Comparison of ENCODE assay signal across 8 cellular contexts in genomic region chr12:8913702-8914032, GRCh38. TPM values are rescaled to one million over a fixed set of nuclear protein-coding genes. Genes with fewer than 3 reads are reported as not detected.
DNase-seq lines count a peak whose midpoint lies in the region; ATAC-seq and TF ChIP-seq lines count a peak whose summit lies in the region.

No MANE protein-coding gene starts in this region.

- intact Hi-C loops in spleen (cut with DNase I; ENCODE audit: low total_unique reads) = no loop called here

- DNase-seq in NCI-H748 (lab: John Stamatoyannopoulos, UW; ENCODE audit: unreplicated experiment) (peak; percentile 54), NCI-H748 treated with DMSO at 0.1 percent for 48 hours (lab: John Stamatoyannopoulos, UW) (no peak), T-helper 17 cell (no peak), spleen (no peak), Ammon's horn (ENCODE audit: low spot score) (no peak)
- DNase-seq in central memory CD4-positive, alpha-beta T cell = no peak
- no peak for DNase-seq in activated CD4-positive, CD25-positive, alpha-beta regulatory T cell treated with anti-CD3 and anti-CD28 coated beads, Interleukin-2, amount 50 U/mL, for 72 hours

- H3K4me1 ChIP-seq in gastroesophageal sphincter = peaks cover 8 to 41% (median 9%) of the 10 kb centered on the region in 3 donors
- peaks cover 7 to 45% (median 25%) of the 10 kb centered on the region in 6 donors for H3K4me1 ChIP-seq in spleen

- H3K4me3 ChIP-seq in gastroesophageal sphincter = peak overlapping the region; percentile 77 to 90
- H3K4me3 ChIP-seq in spleen = peak overlapping the region; percentile 53 to 79 (median 72)

- H3K27me3 Mint-ChIP-seq in T-helper 17 cell = no peaks in the 10 kb centered on the region

- H3K27ac ChIP-seq in gastroesophageal sphincter (peak overlapping the region; percentile 80 to 94 (median 92)), spleen (peak overlapping the region; percentile 65 to 87 (median 82))

- no peaks in the 10 kb centered on the region for H3K36me3 Mint-ChIP-seq in T-helper 17 cell (ENCODE audit: low read depth)

- no peaks in the 10 kb centered on the region for H3K9me3 ChIP-seq in T-helper 17 cell (ENCODE audit: control insufficient read depth, low read length, poor library complexity, severe bottlenecking)
- H3K9me3 ChIP-seq in gastroesophageal sphincter = no peaks in the 10 kb centered on the region
- H3K9me3 ChIP-seq in spleen = no peaks in the 10 kb centered on the region

- ATAC-seq in T-helper 17 cell (no peak), gastroesophageal sphincter (no peak)

- no peak for TF ChIP-seq EP300 in gastroesophageal sphincter (IDR thresholded peaks at IDR 0.05)

- WGBS in gastroesophageal sphincter (ENCODE audit: low coverage in 1 of 2), 2 donors = 0 to 7% methylated on average over 6 of the region's 6 CpGs
- WGBS in spleen, 5 donors = 31 to 42% (median 34%) methylated on average over 6 of the region's 6 CpGs

- TF ChIP-seq CTCF in gastroesophageal sphincter (IDR thresholded peaks at IDR 0.05) (no peak), spleen (IDR thresholded peaks at IDR 0.05 in 8 of 11, conservative IDR thresholded peaks at IDR 0.05 in 3 of 11) (no peak)

- H3K36me3 ChIP-seq in gastroesophageal sphincter (peaks cover 0 to 5% of the 10 kb centered on the region in 2 donors), spleen (peaks cover 0 to 5% (median 0%) of the 10 kb centered on the region in 6 donors)

- H3K27me3 ChIP-seq in gastroesophageal sphincter (no peaks in the 10 kb centered on the region), spleen (replicated peaks in 1 of 7) (no peaks in the 10 kb centered on the region)

- H3K4me3 Mint-ChIP-seq in T-helper 17 cell = peak overlapping the region; percentile 99

- TF ChIP-seq POLR2A in gastroesophageal sphincter (IDR thresholded peaks at IDR 0.05) = no peak
- no peak for TF ChIP-seq POLR2A in spleen (IDR thresholded peaks at IDR 0.05)

- H3K4me1 Mint-ChIP-seq in T-helper 17 cell = peaks cover 18% of the 10 kb centered on the region

- no peak overlapping the region for H3K27ac Mint-ChIP-seq in T-helper 17 cell

RNA-seq across cellular contexts. Expression of gene PHC1, which starts 0.6 kb away (rescaled TPM):
- total RNA-seq in T-helper 17 cell (10 to 100 TPM; 52.7 to 54.1 TPM), gastroesophageal sphincter (10 to 100 TPM; 22.7 to 52.0 (median 42.1) TPM), spleen (10 to 100 TPM; 26.6 to 51.1 (median 31.9) TPM)
- polyA plus RNA-seq in spleen = 10 to 100 TPM; 16.5 to 20.2 (median 17.9) TPM

RNA-seq across cellular contexts. Expression of gene M6PR, which starts 35.8 kb away (rescaled TPM):
- total RNA-seq in T-helper 17 cell (100 to 1,000 TPM; 185 to 188 TPM), gastroesophageal sphincter (100 to 1,000 TPM in 1 of 4 donors, 10 to 100 TPM in 3; 79.5 to 105 (median 90.2) TPM), spleen (100 to 1,000 TPM; 146 to 217 (median 192) TPM)
- polyA plus RNA-seq in spleen = 10 to 100 TPM; 75.2 to 92.1 (median 78.5) TPM
